Comparison of ENCODE assay signal across 21 cellular contexts in the genomic region with DNA sequence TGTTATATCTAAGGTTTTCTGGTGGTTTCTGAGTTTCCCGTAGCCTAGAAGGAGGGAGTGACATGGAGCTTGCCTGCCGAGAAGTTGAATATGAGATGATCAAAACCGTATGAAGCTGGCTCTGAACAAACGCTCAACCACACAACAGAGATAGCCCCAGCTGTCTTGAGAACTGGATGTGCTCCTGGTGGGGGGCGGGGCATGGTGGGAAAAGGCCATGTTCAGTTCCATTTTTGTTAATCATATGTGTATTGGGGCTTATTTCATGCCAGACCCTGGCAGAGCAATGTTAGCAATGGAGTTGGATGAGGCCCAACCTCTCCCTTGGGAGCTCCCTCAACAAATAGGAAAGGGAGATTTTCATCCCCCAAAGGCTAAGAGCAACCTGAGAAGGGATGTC. TPM values are rescaled to one million over a fixed set of nuclear protein-coding genes. Genes with fewer than 3 reads are reported as not detected.
"Had no signal": no experiment of that assay in that cellular context is flagged by ENCODE, and none has a peak within 500 bp of the region (broad histone marks: within the 10 kb centered on the region; RNA-seq: fewer than 3 reads in every experiment).

No MANE protein-coding gene starts in this region.

- H3K4me3 Mint-ChIP-seq: activated CD4-positive, alpha-beta T cell treated with anti-CD3 and anti-CD28 coated beads, Interleukin-2, amount 10 ng/mL, durations not matched to agents 7 days and 5 days; activated naive CD4-positive, alpha-beta T cell treated with anti-CD3 and anti-CD28 coated beads, Interleukin-2, amount 10 ng/mL, durations not matched to agents 7 days and 5 days; activated T-helper 17 cell treated with anti-CD3 and anti-CD28 coated beads, Interleukin-2, amount 50 U/mL, for 72 hours; dendritic cell treated with granulocyte-macrophage colony-stimulating factor and Interleukin-4, amounts not matched to agents 40 ng/mL and 50 ng/mL, for 4 days; effector memory CD8-positive, alpha-beta T cell; natural killer cell treated with Interleukin-12 subunit alpha and Interleukin-12 subunit beta and Interleukin-15 and Interleukin-18, amount 100 ng/mL, for 72 hours; stimulated activated effector memory CD8-positive, alpha-beta T cell treated with anti-CD3 and anti-CD28 coated beads, Interleukin-12 subunit alpha, Interleukin-12 subunit beta, amount 100 ng/mL, for 72 hours; T-helper 1 cell treated with Interleukin-12 subunit alpha and Interleukin-12 subunit beta and Interleukin-4 antibody, amounts not matched to agents 30 μg/mL and 1 μg/mL, for 36 hours; WTC11 had no signal

- H3K9me3 Mint-ChIP-seq: activated CD4-positive, alpha-beta T cell treated with anti-CD3 and anti-CD28 coated beads, Interleukin-2, amount 10 ng/mL, durations not matched to agents 7 days and 5 days; activated naive CD4-positive, alpha-beta T cell treated with anti-CD3 and anti-CD28 coated beads, Interleukin-2, amount 10 ng/mL, durations not matched to agents 7 days and 5 days; activated T-helper 17 cell treated with anti-CD3 and anti-CD28 coated beads, Interleukin-2, amount 50 U/mL, for 72 hours; dendritic cell treated with granulocyte-macrophage colony-stimulating factor and Interleukin-4, amounts not matched to agents 40 ng/mL and 50 ng/mL, for 4 days; effector memory CD8-positive, alpha-beta T cell; natural killer cell treated with Interleukin-12 subunit alpha and Interleukin-12 subunit beta and Interleukin-15 and Interleukin-18, amount 100 ng/mL, for 72 hours; stimulated activated effector memory CD8-positive, alpha-beta T cell treated with anti-CD3 and anti-CD28 coated beads, Interleukin-12 subunit alpha, Interleukin-12 subunit beta, amount 100 ng/mL, for 72 hours; T-helper 1 cell treated with Interleukin-12 subunit alpha and Interleukin-12 subunit beta and Interleukin-4 antibody, amounts not matched to agents 30 μg/mL and 1 μg/mL, for 36 hours; WTC11 had no signal

- ATAC-seq: activated T-helper 17 cell treated with anti-CD3 and anti-CD28 coated beads, Interleukin-2, amount 50 U/mL, for 72 hours; body of pancreas; effector memory CD8-positive, alpha-beta T cell; left colon; mucosa of descending colon; natural killer cell treated with Interleukin-12 subunit alpha and Interleukin-12 subunit beta and Interleukin-15 and Interleukin-18, amount 100 ng/mL, for 72 hours; SK-N-SH treated with all-trans-retinoic acid at 6 μM for 48 hours; stimulated activated effector memory CD8-positive, alpha-beta T cell treated with anti-CD3 and anti-CD28 coated beads, Interleukin-12 subunit alpha, Interleukin-12 subunit beta, amount 100 ng/mL, for 72 hours; WTC11 had no signal

- H3K27ac Mint-ChIP-seq: activated CD4-positive, alpha-beta T cell treated with anti-CD3 and anti-CD28 coated beads, Interleukin-2, amount 10 ng/mL, durations not matched to agents 7 days and 5 days; activated naive CD4-positive, alpha-beta T cell treated with anti-CD3 and anti-CD28 coated beads, Interleukin-2, amount 10 ng/mL, durations not matched to agents 7 days and 5 days; dendritic cell treated with granulocyte-macrophage colony-stimulating factor and Interleukin-4, amounts not matched to agents 40 ng/mL and 50 ng/mL, for 4 days; effector memory CD8-positive, alpha-beta T cell; natural killer cell treated with Interleukin-12 subunit alpha and Interleukin-12 subunit beta and Interleukin-15 and Interleukin-18, amount 100 ng/mL, for 72 hours; stimulated activated effector memory CD8-positive, alpha-beta T cell treated with anti-CD3 and anti-CD28 coated beads, Interleukin-12 subunit alpha, Interleukin-12 subunit beta, amount 100 ng/mL, for 72 hours; T-helper 1 cell treated with Interleukin-12 subunit alpha and Interleukin-12 subunit beta and Interleukin-4 antibody, amounts not matched to agents 30 μg/mL and 1 μg/mL, for 36 hours; WTC11 had no signal

- H3K4me3 ChIP-seq: body of pancreas, mucosa of descending colon had no signal

- H3K27me3 Mint-ChIP-seq: activated CD4-positive, alpha-beta T cell treated with anti-CD3 and anti-CD28 coated beads, Interleukin-2, amount 10 ng/mL, durations not matched to agents 7 days and 5 days; activated T-helper 17 cell treated with anti-CD3 and anti-CD28 coated beads, Interleukin-2, amount 50 U/mL, for 72 hours; natural killer cell treated with Interleukin-12 subunit alpha and Interleukin-12 subunit beta and Interleukin-15 and Interleukin-18, amount 100 ng/mL, for 72 hours had no signal

- H3K27ac ChIP-seq: body of pancreas, epithelial cell of prostate had no signal

- H3K4me1 Mint-ChIP-seq: activated naive CD4-positive, alpha-beta T cell treated with anti-CD3 and anti-CD28 coated beads, Interleukin-2, amount 10 ng/mL, durations not matched to agents 7 days and 5 days had no signal

- DNase-seq: activated CD4-positive, alpha-beta T cell treated with anti-CD3 and anti-CD28 coated beads, Interleukin-2, amount 10 ng/mL, durations not matched to agents 7 days and 5 days; activated naive CD4-positive, alpha-beta T cell treated with anti-CD3 and anti-CD28 coated beads, Interleukin-2, amount 10 ng/mL, durations not matched to agents 7 days and 5 days; activated T-cell treated with anti-CD3 and anti-CD28 coated beads for 4 hours; effector memory CD8-positive, alpha-beta T cell; glutamatergic neuron; left colon; mammary epithelial cell; mucosa of descending colon; small intestine had no signal

- H3K4me1 ChIP-seq: body of pancreas had no signal

- H3K36me3 Mint-ChIP-seq: activated naive CD4-positive, alpha-beta T cell treated with anti-CD3 and anti-CD28 coated beads, Interleukin-2, amount 10 ng/mL, durations not matched to agents 7 days and 5 days; natural killer cell treated with Interleukin-12 subunit alpha and Interleukin-12 subunit beta and Interleukin-15 and Interleukin-18, amount 100 ng/mL, for 72 hours; stimulated activated effector memory CD8-positive, alpha-beta T cell treated with anti-CD3 and anti-CD28 coated beads, Interleukin-12 subunit alpha, Interleukin-12 subunit beta, amount 100 ng/mL, for 72 hours; WTC11 had no signal

- H3K9me3 ChIP-seq: body of pancreas, mucosa of descending colon had no signal

- H3K27me3 ChIP-seq: body of pancreas had no signal

RNA-seq across cellular contexts. Expression of gene CCL19, which starts 4.8 kb away (rescaled TPM):
- total RNA-seq: activated CD4-positive, alpha-beta T cell treated with anti-CD3 and anti-CD28 coated beads, Interleukin-2, amount 10 ng/mL, durations not matched to agents 7 days and 5 days; activated CD8-positive, alpha-beta memory T cell treated with anti-CD3 and anti-CD28 coated beads for 36 hours; activated T-helper 17 cell treated with anti-CD3 and anti-CD28 coated beads, Interleukin-2, amount 50 U/mL, for 72 hours; body of pancreas; mammary epithelial cell; natural killer cell treated with Interleukin-12 subunit alpha and Interleukin-12 subunit beta and Interleukin-15 and Interleukin-18, amount 100 ng/mL, for 72 hours; omental fat pad; pulmonary artery endothelial cell; WTC11 had no signal
- polyA plus RNA-seq: mammary epithelial cell had no signal

RNA-seq across cellular contexts. Expression of gene CCL21, which starts 23.7 kb away (rescaled TPM):
- total RNA-seq: activated CD4-positive, alpha-beta T cell treated with anti-CD3 and anti-CD28 coated beads, Interleukin-2, amount 10 ng/mL, durations not matched to agents 7 days and 5 days; activated CD8-positive, alpha-beta memory T cell treated with anti-CD3 and anti-CD28 coated beads for 36 hours; activated T-helper 17 cell treated with anti-CD3 and anti-CD28 coated beads, Interleukin-2, amount 50 U/mL, for 72 hours; mammary epithelial cell; natural killer cell treated with Interleukin-12 subunit alpha and Interleukin-12 subunit beta and Interleukin-15 and Interleukin-18, amount 100 ng/mL, for 72 hours; pulmonary artery endothelial cell; WTC11 had no signal
- polyA plus RNA-seq: mammary epithelial cell had no signal

RNA-seq across cellular contexts. Expression of gene CCL27, which starts 23.8 kb away (rescaled TPM):
- total RNA-seq: activated CD4-positive, alpha-beta T cell treated with anti-CD3 and anti-CD28 coated beads, Interleukin-2, amount 10 ng/mL, durations not matched to agents 7 days and 5 days; body of pancreas; left colon; mucosa of descending colon; natural killer cell treated with Interleukin-12 subunit alpha and Interleukin-12 subunit beta and Interleukin-15 and Interleukin-18, amount 100 ng/mL, for 72 hours; omental fat pad; pulmonary artery endothelial cell had no signal
- polyA plus RNA-seq: mammary epithelial cell had no signal
